Comparison of ENCODE assay signal across 1 cellular context in the genomic region with DNA sequence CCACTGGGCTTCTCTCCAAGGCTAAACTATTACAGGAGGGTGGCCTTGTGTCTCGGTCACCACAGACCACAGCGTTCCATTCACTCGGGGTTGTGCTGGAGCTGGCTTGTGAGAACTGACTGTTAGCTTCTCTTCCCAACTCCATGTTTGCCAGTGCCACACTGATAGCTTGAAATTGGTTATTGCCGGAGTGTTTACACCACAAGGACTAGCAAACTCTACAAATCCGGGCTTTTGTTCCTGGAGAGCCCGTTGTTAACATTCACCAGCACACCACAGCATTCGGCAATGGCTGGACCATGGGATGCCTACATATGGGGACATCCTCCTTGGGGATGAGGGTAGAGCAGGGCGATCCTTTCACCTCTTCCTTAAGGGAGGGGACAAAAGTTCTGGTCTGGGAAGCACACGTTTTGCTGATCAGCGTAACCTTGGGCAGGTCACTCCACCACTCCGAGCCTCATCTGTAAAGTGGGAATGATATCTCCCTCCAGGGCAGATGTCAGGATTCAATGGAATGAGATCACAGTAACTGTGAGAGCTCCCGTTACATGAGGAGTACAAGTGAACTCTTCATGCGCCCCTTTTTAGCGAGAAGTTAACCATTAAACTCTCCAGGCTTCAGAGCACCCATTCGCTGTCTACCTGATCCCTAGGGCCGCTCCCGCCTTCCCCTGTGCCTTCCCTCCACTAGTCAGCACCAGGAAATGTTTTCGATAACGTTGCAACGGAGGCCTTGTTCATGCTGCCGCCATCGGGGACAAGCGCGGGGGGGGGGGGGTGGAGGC.
A peak's percentile ranks its signal among the peaks of the same experiment; 100 is the strongest.
TF ChIP-seq lines count a peak whose summit lies in the region.

No MANE protein-coding gene starts in this region.

TF ChIP-seq in HepG2, 621 proteins besides CTCF, POLR2A, EP300 and RAD21 (continued from another document and continues in another):
- TF ChIP-seq, protein P1, sequence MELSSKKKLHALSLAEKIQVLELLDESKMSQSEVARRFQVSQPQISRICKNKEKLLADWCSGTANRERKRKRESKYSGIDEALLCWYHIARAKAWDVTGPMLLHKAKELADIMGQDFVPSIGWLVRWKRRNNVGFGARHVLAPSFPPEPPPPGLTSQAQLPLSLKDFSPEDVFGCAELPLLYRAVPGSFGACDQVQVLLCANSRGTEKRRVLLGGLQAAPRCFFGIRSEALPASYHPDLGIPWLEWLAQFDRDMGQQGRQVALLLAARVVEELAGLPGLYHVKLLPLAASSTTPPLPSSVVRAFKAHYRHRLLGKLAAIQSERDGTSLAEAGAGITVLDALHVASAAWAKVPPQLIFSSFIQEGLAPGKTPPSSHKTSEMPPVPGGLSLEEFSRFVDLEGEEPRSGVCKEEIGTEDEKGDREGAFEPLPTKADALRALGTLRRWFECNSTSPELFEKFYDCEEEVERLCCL (CRISPR knock-in tag; IDR thresholded peaks at IDR 0.05; ENCODE audit: borderline replicate concordance), result peak; percentile 25; the same call in 1 of the 2 replicates
- TF ChIP-seq NFKBIZ (CRISPR knock-in tag; IDR thresholded peaks at IDR 0.05) (no peak; the same call in 1 of the 2 replicates), ZSCAN30 (CRISPR knock-in tag; IDR thresholded peaks at IDR 0.05) (no peak), ZNF329 (CRISPR knock-in tag; IDR thresholded peaks at IDR 0.05; ENCODE audit: low read depth) (0 out of 2 replicates have a peak, but pooled peaks have one; percentile 59), ZNF274 (CRISPR knock-in tag; IDR thresholded peaks at IDR 0.05) (no peak), ZNF17 (CRISPR knock-in tag; IDR thresholded peaks at IDR 0.05) (no peak), REL (CRISPR knock-in tag; conservative IDR thresholded peaks at IDR 0.05) (no peak), RFX5 (IDR thresholded peaks at IDR 0.05; ENCODE audit: low read depth, low read length) (peak; percentile 37; the same call in 1 of the 2 replicates), GTF2F1 (IDR thresholded peaks at IDR 0.05; ENCODE audit: low read length) (0 out of 2 replicates have a peak, but pooled peaks have one; percentile 27), XRCC5 (optimal IDR thresholded peaks at IDR 0.05; ENCODE audit: low read length) (peak; percentile 5), ZSCAN9 (CRISPR knock-in tag; IDR thresholded peaks at IDR 0.05; ENCODE audit: borderline replicate concordance) (peak; percentile 69; the same call in 1 of the 2 replicates), TOPORS (CRISPR knock-in tag; IDR thresholded peaks at IDR 0.05) (no peak; the same call in 1 of the 2 replicates), ZNF343 (CRISPR knock-in tag; IDR thresholded peaks at IDR 0.05) (no peak), ZNF34 (CRISPR knock-in tag; IDR thresholded peaks at IDR 0.05; ENCODE audit: borderline replicate concordance) (0 out of 2 replicates have a peak, but pooled peaks have one; percentile 41), ARNT2 (CRISPR knock-in tag; IDR thresholded peaks at IDR 0.05; ENCODE audit: low read depth) (no peak), MXI1 (IDR thresholded peaks at IDR 0.05; ENCODE audit: borderline replicate concordance, low read depth, low read length) (peak; percentile 42; the same call in 1 of the 3 replicates), SMAD3 (CRISPR knock-in tag; IDR thresholded peaks at IDR 0.05) (peak; percentile 44; the same call in 1 of the 2 replicates), HDAC2 (CRISPR knock-in tag; IDR thresholded peaks at IDR 0.05) (peak; percentile 56), ELF3 (CRISPR knock-in tag; IDR thresholded peaks at IDR 0.05) (peak; percentile 98), ZNF709 (CRISPR knock-in tag; IDR thresholded peaks at IDR 0.05) (0 out of 2 replicates have a peak, but pooled peaks have one; percentile 69), ZZZ3 (CRISPR knock-in tag; IDR thresholded peaks at IDR 0.05; ENCODE audit: borderline replicate concordance) (no peak), ZSCAN20 (CRISPR knock-in tag; IDR thresholded peaks at IDR 0.05; ENCODE audit: borderline replicate concordance) (peak; percentile 92), NFIC (IDR thresholded peaks at IDR 0.05; ENCODE audit: low read length) (no peak), SIX4 (CRISPR knock-in tag; IDR thresholded peaks at IDR 0.05) (peak; percentile 87), ZNF776 (CRISPR knock-in tag; IDR thresholded peaks at IDR 0.05) (no peak), ZNF30 (CRISPR knock-in tag; IDR thresholded peaks at IDR 0.05) (no peak)
- TF ChIP-seq, protein P2, sequence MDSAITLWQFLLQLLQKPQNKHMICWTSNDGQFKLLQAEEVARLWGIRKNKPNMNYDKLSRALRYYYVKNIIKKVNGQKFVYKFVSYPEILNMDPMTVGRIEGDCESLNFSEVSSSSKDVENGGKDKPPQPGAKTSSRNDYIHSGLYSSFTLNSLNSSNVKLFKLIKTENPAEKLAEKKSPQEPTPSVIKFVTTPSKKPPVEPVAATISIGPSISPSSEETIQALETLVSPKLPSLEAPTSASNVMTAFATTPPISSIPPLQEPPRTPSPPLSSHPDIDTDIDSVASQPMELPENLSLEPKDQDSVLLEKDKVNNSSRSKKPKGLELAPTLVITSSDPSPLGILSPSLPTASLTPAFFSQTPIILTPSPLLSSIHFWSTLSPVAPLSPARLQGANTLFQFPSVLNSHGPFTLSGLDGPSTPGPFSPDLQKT (CRISPR knock-in tag; IDR thresholded peaks at IDR 0.05; ENCODE audit: borderline replicate concordance), result no peak
- TF ChIP-seq, protein P3, sequence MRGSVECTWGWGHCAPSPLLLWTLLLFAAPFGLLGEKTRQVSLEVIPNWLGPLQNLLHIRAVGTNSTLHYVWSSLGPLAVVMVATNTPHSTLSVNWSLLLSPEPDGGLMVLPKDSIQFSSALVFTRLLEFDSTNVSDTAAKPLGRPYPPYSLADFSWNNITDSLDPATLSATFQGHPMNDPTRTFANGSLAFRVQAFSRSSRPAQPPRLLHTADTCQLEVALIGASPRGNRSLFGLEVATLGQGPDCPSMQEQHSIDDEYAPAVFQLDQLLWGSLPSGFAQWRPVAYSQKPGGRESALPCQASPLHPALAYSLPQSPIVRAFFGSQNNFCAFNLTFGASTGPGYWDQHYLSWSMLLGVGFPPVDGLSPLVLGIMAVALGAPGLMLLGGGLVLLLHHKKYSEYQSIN (CRISPR knock-in tag; IDR thresholded peaks at IDR 0.05; ENCODE audit: borderline replicate concordance), result no peak
- TF ChIP-seq, protein P4, sequence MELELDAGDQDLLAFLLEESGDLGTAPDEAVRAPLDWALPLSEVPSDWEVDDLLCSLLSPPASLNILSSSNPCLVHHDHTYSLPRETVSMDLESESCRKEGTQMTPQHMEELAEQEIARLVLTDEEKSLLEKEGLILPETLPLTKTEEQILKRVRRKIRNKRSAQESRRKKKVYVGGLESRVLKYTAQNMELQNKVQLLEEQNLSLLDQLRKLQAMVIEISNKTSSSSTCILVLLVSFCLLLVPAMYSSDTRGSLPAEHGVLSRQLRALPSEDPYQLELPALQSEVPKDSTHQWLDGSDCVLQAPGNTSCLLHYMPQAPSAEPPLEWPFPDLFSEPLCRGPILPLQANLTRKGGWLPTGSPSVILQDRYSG (CRISPR knock-in tag; IDR thresholded peaks at IDR 0.05), result no peak
- TF ChIP-seq, protein P5, sequence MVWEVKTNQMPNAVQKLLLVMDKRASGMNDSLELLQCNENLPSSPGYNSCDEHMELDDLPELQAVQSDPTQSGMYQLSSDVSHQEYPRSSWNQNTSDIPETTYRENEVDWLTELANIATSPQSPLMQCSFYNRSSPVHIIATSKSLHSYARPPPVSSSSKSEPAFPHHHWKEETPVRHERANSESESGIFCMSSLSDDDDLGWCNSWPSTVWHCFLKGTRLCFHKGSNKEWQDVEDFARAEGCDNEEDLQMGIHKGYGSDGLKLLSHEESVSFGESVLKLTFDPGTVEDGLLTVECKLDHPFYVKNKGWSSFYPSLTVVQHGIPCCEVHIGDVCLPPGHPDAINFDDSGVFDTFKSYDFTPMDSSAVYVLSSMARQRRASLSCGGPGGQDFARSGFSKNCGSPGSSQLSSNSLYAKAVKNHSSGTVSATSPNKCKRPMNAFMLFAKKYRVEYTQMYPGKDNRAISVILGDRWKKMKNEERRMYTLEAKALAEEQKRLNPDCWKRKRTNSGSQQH (CRISPR knock-in tag; IDR thresholded peaks at IDR 0.05; ENCODE audit: low read depth), result 0 out of 2 replicates have a peak, but pooled peaks have one; percentile 6
- TF ChIP-seq, protein P6, sequence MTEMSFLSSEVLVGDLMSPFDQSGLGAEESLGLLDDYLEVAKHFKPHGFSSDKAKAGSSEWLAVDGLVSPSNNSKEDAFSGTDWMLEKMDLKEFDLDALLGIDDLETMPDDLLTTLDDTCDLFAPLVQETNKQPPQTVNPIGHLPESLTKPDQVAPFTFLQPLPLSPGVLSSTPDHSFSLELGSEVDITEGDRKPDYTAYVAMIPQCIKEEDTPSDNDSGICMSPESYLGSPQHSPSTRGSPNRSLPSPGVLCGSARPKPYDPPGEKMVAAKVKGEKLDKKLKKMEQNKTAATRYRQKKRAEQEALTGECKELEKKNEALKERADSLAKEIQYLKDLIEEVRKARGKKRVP (CRISPR knock-in tag; IDR thresholded peaks at IDR 0.05), result peak in 1 of 2 experiments; percentile 57; a peak in 1 of 4 replicates
- TF ChIP-seq, protein P7, sequence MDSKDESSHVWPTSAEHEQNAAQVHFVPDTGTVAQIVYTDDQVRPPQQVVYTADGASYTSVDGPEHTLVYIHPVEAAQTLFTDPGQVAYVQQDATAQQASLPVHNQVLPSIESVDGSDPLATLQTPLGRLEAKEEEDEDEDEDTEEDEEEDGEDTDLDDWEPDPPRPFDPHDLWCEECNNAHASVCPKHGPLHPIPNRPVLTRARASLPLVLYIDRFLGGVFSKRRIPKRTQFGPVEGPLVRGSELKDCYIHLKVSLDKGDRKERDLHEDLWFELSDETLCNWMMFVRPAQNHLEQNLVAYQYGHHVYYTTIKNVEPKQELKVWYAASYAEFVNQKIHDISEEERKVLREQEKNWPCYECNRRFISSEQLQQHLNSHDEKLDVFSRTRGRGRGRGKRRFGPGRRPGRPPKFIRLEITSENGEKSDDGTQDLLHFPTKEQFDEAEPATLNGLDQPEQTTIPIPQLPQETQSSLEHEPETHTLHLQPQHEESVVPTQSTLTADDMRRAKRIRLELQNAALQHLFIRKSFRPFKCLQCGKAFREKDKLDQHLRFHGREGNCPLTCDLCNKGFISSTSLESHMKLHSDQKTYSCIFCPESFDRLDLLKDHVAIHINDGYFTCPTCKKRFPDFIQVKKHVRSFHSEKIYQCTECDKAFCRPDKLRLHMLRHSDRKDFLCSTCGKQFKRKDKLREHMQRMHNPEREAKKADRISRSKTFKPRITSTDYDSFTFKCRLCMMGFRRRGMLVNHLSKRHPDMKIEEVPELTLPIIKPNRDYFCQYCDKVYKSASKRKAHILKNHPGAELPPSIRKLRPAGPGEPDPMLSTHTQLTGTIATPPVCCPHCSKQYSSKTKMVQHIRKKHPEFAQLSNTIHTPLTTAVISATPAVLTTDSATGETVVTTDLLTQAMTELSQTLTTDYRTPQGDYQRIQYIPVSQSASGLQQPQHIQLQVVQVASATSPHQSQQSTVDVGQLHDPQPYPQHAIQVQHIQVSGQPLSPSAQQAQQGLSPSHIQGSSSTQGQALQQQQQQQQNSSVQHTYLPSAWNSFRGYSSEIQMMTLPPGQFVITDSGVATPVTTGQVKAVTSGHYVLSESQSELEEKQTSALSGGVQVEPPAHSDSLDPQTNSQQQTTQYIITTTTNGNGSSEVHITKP (CRISPR knock-in tag; IDR thresholded peaks at IDR 0.05; ENCODE audit: low read depth), result peak; percentile 59; the same call in 1 of the 2 replicates
- TF ChIP-seq, protein P8, sequence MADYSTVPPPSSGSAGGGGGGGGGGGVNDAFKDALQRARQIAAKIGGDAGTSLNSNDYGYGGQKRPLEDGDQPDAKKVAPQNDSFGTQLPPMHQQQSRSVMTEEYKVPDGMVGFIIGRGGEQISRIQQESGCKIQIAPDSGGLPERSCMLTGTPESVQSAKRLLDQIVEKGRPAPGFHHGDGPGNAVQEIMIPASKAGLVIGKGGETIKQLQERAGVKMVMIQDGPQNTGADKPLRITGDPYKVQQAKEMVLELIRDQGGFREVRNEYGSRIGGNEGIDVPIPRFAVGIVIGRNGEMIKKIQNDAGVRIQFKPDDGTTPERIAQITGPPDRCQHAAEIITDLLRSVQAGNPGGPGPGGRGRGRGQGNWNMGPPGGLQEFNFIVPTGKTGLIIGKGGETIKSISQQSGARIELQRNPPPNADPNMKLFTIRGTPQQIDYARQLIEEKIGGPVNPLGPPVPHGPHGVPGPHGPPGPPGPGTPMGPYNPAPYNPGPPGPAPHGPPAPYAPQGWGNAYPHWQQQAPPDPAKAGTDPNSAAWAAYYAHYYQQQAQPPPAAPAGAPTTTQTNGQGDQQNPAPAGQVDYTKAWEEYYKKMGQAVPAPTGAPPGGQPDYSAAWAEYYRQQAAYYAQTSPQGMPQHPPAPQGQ (CRISPR knock-in tag; IDR thresholded peaks at IDR 0.05; ENCODE audit: borderline replicate concordance), result 0 out of 2 replicates have a peak, but pooled peaks have one; percentile 58
- TF ChIP-seq, protein P9, sequence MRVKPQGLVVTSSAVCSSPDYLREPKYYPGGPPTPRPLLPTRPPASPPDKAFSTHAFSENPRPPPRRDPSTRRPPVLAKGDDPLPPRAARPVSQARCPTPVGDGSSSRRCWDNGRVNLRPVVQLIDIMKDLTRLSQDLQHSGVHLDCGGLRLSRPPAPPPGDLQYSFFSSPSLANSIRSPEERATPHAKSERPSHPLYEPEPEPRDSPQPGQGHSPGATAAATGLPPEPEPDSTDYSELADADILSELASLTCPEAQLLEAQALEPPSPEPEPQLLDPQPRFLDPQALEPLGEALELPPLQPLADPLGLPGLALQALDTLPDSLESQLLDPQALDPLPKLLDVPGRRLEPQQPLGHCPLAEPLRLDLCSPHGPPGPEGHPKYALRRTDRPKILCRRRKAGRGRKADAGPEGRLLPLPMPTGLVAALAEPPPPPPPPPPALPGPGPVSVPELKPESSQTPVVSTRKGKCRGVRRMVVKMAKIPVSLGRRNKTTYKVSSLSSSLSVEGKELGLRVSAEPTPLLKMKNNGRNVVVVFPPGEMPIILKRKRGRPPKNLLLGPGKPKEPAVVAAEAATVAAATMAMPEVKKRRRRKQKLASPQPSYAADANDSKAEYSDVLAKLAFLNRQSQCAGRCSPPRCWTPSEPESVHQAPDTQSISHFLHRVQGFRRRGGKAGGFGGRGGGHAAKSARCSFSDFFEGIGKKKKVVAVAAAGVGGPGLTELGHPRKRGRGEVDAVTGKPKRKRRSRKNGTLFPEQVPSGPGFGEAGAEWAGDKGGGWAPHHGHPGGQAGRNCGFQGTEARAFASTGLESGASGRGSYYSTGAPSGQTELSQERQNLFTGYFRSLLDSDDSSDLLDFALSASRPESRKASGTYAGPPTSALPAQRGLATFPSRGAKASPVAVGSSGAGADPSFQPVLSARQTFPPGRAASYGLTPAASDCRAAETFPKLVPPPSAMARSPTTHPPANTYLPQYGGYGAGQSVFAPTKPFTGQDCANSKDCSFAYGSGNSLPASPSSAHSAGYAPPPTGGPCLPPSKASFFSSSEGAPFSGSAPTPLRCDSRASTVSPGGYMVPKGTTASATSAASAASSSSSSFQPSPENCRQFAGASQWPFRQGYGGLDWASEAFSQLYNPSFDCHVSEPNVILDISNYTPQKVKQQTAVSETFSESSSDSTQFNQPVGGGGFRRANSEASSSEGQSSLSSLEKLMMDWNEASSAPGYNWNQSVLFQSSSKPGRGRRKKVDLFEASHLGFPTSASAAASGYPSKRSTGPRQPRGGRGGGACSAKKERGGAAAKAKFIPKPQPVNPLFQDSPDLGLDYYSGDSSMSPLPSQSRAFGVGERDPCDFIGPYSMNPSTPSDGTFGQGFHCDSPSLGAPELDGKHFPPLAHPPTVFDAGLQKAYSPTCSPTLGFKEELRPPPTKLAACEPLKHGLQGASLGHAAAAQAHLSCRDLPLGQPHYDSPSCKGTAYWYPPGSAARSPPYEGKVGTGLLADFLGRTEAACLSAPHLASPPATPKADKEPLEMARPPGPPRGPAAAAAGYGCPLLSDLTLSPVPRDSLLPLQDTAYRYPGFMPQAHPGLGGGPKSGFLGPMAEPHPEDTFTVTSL (CRISPR knock-in tag; IDR thresholded peaks at IDR 0.05; ENCODE audit: borderline replicate concordance), result peak; percentile 77; the same call in 1 of the 2 replicates
